In genomic region chr11:85765835-85766234, GRCh38 we compare ENCODE assay signal across 22 cellular contexts. TPM values are rescaled to one million over a fixed set of nuclear protein-coding genes. Genes with fewer than 3 reads are reported as not detected.
DNase-seq lines count a peak whose midpoint lies in the region; ATAC-seq and TF ChIP-seq lines count a peak whose summit lies in the region.
"Had no signal": no experiment of that assay in that cellular context is flagged by ENCODE, and none has a peak within 500 bp of the region (broad histone marks: within the 10 kb centered on the region; RNA-seq: fewer than 3 reads in every experiment).

No MANE protein-coding gene starts in this region.

- intact Hi-C loops in body of pancreas (cut with DNase I), result no loop called here

- 90 to 94% methylated on average over 3 of the region's 3 CpGs for WGBS in body of pancreas, 2 donors

- peaks cover 11% of the 10 kb centered on the region for H3K9me3 Mint-ChIP-seq in activated naive CD8-positive, alpha-beta T cell treated with anti-CD3 and anti-CD28 coated beads, Interleukin-2, amount 50 U/mL, for 24 hours
- peaks cover 5% of the 10 kb centered on the region for H3K9me3 Mint-ChIP-seq in activated naive CD8-positive, alpha-beta T cell treated with anti-CD3 and anti-CD28 coated beads for 36 hours
- H3K9me3 Mint-ChIP-seq in immature natural killer cell (no peaks in the 10 kb centered on the region), nephron (peaks cover 15% of the 10 kb centered on the region)
- peaks cover 5% of the 10 kb centered on the region for H3K9me3 Mint-ChIP-seq in stimulated activated effector memory CD8-positive, alpha-beta T cell treated with anti-CD3 and anti-CD28 coated beads, Interleukin-12 subunit alpha, Interleukin-12 subunit beta, amount 100 ng/mL, for 72 hours

- DNase-seq in activated naive CD8-positive, alpha-beta T cell treated with anti-CD3 and anti-CD28 coated beads, Interleukin-2, amount 50 U/mL, for 24 hours, result no peak
- no peak for DNase-seq in activated naive CD8-positive, alpha-beta T cell treated with anti-CD3 and anti-CD28 coated beads for 36 hours
- DNase-seq in immature natural killer cell (no peak), RPMI8226 (no peak), body of pancreas (no peak)
- DNase-seq in stimulated activated effector memory CD8-positive, alpha-beta T cell treated with anti-CD3 and anti-CD28 coated beads, Interleukin-12 subunit alpha, Interleukin-12 subunit beta, amount 100 ng/mL, for 72 hours (ENCODE audit: low spot score in 2 of 2), result no peak
- DNase-seq: CD4-positive, CD25-positive, alpha-beta regulatory T cell; CD8-positive, alpha-beta T cell; DMS 273 treated with DMSO at 0.1 percent for 48 hours; DMS79; EL; GDM1; H9 had no signal

- H3K4me3 Mint-ChIP-seq in activated naive CD8-positive, alpha-beta T cell treated with anti-CD3 and anti-CD28 coated beads, Interleukin-2, amount 50 U/mL, for 24 hours, result no peak overlapping the region
- no peak overlapping the region for H3K4me3 Mint-ChIP-seq in activated naive CD8-positive, alpha-beta T cell treated with anti-CD3 and anti-CD28 coated beads for 36 hours
- no peak overlapping the region for H3K4me3 Mint-ChIP-seq in immature natural killer cell
- H3K4me3 Mint-ChIP-seq in nephron, result no peak overlapping the region
- no peak overlapping the region for H3K4me3 Mint-ChIP-seq in stimulated activated effector memory CD8-positive, alpha-beta T cell treated with anti-CD3 and anti-CD28 coated beads, Interleukin-12 subunit alpha, Interleukin-12 subunit beta, amount 100 ng/mL, for 72 hours
- H3K4me3 Mint-ChIP-seq: B cell; CD4-positive, CD25-positive, alpha-beta regulatory T cell; CD8-positive, alpha-beta T cell; GM23338; H9 had no signal

- H3K36me3 Mint-ChIP-seq in activated naive CD8-positive, alpha-beta T cell treated with anti-CD3 and anti-CD28 coated beads, Interleukin-2, amount 50 U/mL, for 24 hours (ENCODE audit: low read depth), result no peaks in the 10 kb centered on the region
- H3K36me3 Mint-ChIP-seq in activated naive CD8-positive, alpha-beta T cell treated with anti-CD3 and anti-CD28 coated beads for 36 hours, result peaks cover 15% of the 10 kb centered on the region
- H3K36me3 Mint-ChIP-seq in immature natural killer cell, result peaks cover 32 to 34% (median 32%) of the 10 kb centered on the region in 3 donors
- no peaks in the 10 kb centered on the region for H3K36me3 Mint-ChIP-seq in nephron (ENCODE audit: low read depth)
- peaks cover 6% of the 10 kb centered on the region for H3K36me3 Mint-ChIP-seq in stimulated activated effector memory CD8-positive, alpha-beta T cell treated with anti-CD3 and anti-CD28 coated beads, Interleukin-12 subunit alpha, Interleukin-12 subunit beta, amount 100 ng/mL, for 72 hours
- H3K36me3 Mint-ChIP-seq: CD8-positive, alpha-beta T cell had no signal

- peak overlapping the region; percentile 15 for H3K27ac Mint-ChIP-seq in activated naive CD8-positive, alpha-beta T cell treated with anti-CD3 and anti-CD28 coated beads, Interleukin-2, amount 50 U/mL, for 24 hours
- H3K27ac Mint-ChIP-seq in activated naive CD8-positive, alpha-beta T cell treated with anti-CD3 and anti-CD28 coated beads for 36 hours, result no peak overlapping the region
- H3K27ac Mint-ChIP-seq in immature natural killer cell, result peak overlapping the region; percentile 41 to 78 (median 59)
- peak overlapping the region; percentile 84 to 91 (median 87) for H3K27ac Mint-ChIP-seq in nephron
- H3K27ac Mint-ChIP-seq in stimulated activated effector memory CD8-positive, alpha-beta T cell treated with anti-CD3 and anti-CD28 coated beads, Interleukin-12 subunit alpha, Interleukin-12 subunit beta, amount 100 ng/mL, for 72 hours, result peak overlapping the region; percentile 24
- H3K27ac Mint-ChIP-seq: B cell; CD8-positive, alpha-beta T cell; GM23338; H9 had no signal

- H3K27me3 ChIP-seq in body of pancreas, result no peaks in the 10 kb centered on the region
- H3K27me3 ChIP-seq: BLaER1 had no signal

- no peak for ATAC-seq in activated naive CD8-positive, alpha-beta T cell treated with anti-CD3 and anti-CD28 coated beads, Interleukin-2, amount 50 U/mL, for 24 hours
- ATAC-seq in stimulated activated effector memory CD8-positive, alpha-beta T cell treated with anti-CD3 and anti-CD28 coated beads, Interleukin-12 subunit alpha, Interleukin-12 subunit beta, amount 100 ng/mL, for 72 hours, result no peak
- no peak for ATAC-seq in GM19351 (IDR thresholded peaks at IDR 0.05; ENCODE audit: unreplicated experiment)
- ATAC-seq in body of pancreas, result no peak
- ATAC-seq: CD8-positive, alpha-beta T cell; GM12878; GM23338; HCT116 had no signal

- peaks cover 63% of the 10 kb centered on the region for H3K4me1 Mint-ChIP-seq in activated naive CD8-positive, alpha-beta T cell treated with anti-CD3 and anti-CD28 coated beads, Interleukin-2, amount 50 U/mL, for 24 hours
- H3K4me1 Mint-ChIP-seq in activated naive CD8-positive, alpha-beta T cell treated with anti-CD3 and anti-CD28 coated beads for 36 hours, result peaks cover 47% of the 10 kb centered on the region
- H3K4me1 Mint-ChIP-seq in immature natural killer cell (peaks cover 94 to 96% of the 10 kb centered on the region in 2 donors), nephron (peaks cover 23% of the 10 kb centered on the region)
- H3K4me1 Mint-ChIP-seq in stimulated activated effector memory CD8-positive, alpha-beta T cell treated with anti-CD3 and anti-CD28 coated beads, Interleukin-12 subunit alpha, Interleukin-12 subunit beta, amount 100 ng/mL, for 72 hours, result peaks cover 84% of the 10 kb centered on the region
- H3K4me1 Mint-ChIP-seq: B cell, GM23338, H9 had no signal

- no peaks in the 10 kb centered on the region for H3K27me3 Mint-ChIP-seq in activated naive CD8-positive, alpha-beta T cell treated with anti-CD3 and anti-CD28 coated beads, Interleukin-2, amount 50 U/mL, for 24 hours
- H3K27me3 Mint-ChIP-seq in activated naive CD8-positive, alpha-beta T cell treated with anti-CD3 and anti-CD28 coated beads for 36 hours, result no peaks in the 10 kb centered on the region
- H3K27me3 Mint-ChIP-seq in immature natural killer cell (ENCODE audit: low read depth in 3 of 3) (peaks cover 0 to 5% (median 3%) of the 10 kb centered on the region in 3 donors), nephron (ENCODE audit: low read depth) (no peaks in the 10 kb centered on the region)
- H3K27me3 Mint-ChIP-seq: B cell had no signal

- TF ChIP-seq POLR2A in body of pancreas (IDR thresholded peaks at IDR 0.05), result no peak

- no peaks in the 10 kb centered on the region for H3K4me1 ChIP-seq in body of pancreas
- H3K4me1 ChIP-seq: BLaER1 had no signal

- H3K9me3 ChIP-seq in body of pancreas, result no peaks in the 10 kb centered on the region
- H3K9me3 ChIP-seq: BLaER1 had no signal

- H3K27ac ChIP-seq in body of pancreas, result no peak overlapping the region
- H3K27ac ChIP-seq: 22Rv1, BLaER1, C4-2B had no signal

- H3K36me3 ChIP-seq in body of pancreas (replicated peaks in 1 of 2; ENCODE audit: insufficient read depth in 1 of 2, low read depth in 2 of 2), result no peaks in the 10 kb centered on the region
- H3K36me3 ChIP-seq: BLaER1 had no signal

- TF ChIP-seq CTCF in nephron (IDR thresholded peaks at IDR 0.05; ENCODE audit: unreplicated experiment in 3 of 3), result no peak
- TF ChIP-seq CTCF in body of pancreas (IDR thresholded peaks at IDR 0.05), result no peak

- no peak overlapping the region for H3K4me3 ChIP-seq in body of pancreas
- H3K4me3 ChIP-seq: BLaER1, GM12878, GM23338 had no signal

RNA-seq across cellular contexts. Expression of gene SYTL2, which starts 45.1 kb away (rescaled TPM):
- 1 to 10 TPM; 5.8 to 7.6 TPM for total RNA-seq in activated naive CD8-positive, alpha-beta T cell treated with anti-CD3 and anti-CD28 coated beads for 36 hours
- 10 to 100 TPM; 26.1 to 67.0 (median 33.3) TPM for polyA plus RNA-seq in immature natural killer cell
- total RNA-seq in body of pancreas, result 10 to 100 TPM; 28.3 to 55.3 TPM
